9 cellular contexts compared by ENCODE assay signal in the genomic region with DNA sequence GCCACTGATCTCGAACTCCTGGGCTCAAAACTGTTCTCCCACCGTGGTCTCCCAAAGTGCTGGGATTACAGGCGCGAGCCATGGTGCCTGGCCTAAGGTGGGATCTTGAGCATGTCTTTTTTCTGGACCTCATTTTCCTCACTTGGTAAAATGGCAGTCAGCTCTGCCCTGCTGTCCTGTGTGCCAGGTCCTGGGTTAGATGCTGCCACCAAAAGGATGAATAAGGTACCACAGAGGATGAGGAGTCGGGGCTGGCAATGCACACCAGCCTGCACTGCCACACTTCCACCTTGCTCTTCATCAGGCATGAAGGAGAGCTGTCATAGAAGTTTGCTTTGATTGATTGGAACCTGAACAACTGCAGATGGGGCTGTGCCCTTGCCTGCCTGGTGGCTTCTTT. TPM values are rescaled to one million over a fixed set of nuclear protein-coding genes. Genes with fewer than 3 reads are reported as not detected.
DNase-seq lines count a peak whose midpoint lies in the region; FAIRE-seq and TF ChIP-seq lines count a peak whose summit lies in the region.
"Had no signal": no experiment of that assay in that cellular context is flagged by ENCODE, and none has a peak within 500 bp of the region (broad histone marks: within the 10 kb centered on the region; RNA-seq: fewer than 3 reads in every experiment).

No MANE protein-coding gene starts in this region.

- no peak overlapping the region for H3K4me3 Mint-ChIP-seq in neural crest cell

- no peaks in the 10 kb centered on the region for H3K27me3 ChIP-seq in brain microvascular endothelial cell (replicated peaks)

- no peak overlapping the region for H3K27ac ChIP-seq in brain microvascular endothelial cell

- H3K4me1 Mint-ChIP-seq in neural crest cell, result no peaks in the 10 kb centered on the region

- in situ Hi-C loops in brain microvascular endothelial cell (cut with HindIII; ENCODE audit: low pct_ligation_motif_present, low sequenced_read_pairs), result no loop called here

- no peaks in the 10 kb centered on the region for H3K27me3 Mint-ChIP-seq in neural crest cell (ENCODE audit: low read depth)

- H3K4me3 ChIP-seq in GM12865 (ENCODE audit: low read depth, low read length) (no peak overlapping the region), brain microvascular endothelial cell (ENCODE audit: low read depth, low read length) (no peak overlapping the region)

- no peaks in the 10 kb centered on the region for H3K36me3 Mint-ChIP-seq in neural crest cell (ENCODE audit: low read depth)

- FAIRE-seq in RCC 7860 (lab: Jason Lieb, UNC), result no peak

- peak; percentile 39 for TF ChIP-seq CTCF in GM12865 (IDR thresholded peaks at IDR 0.05; ENCODE audit: insufficient read depth, low read depth, low read length, missing control alignments)
- peak; percentile 32; the same call in 1 of the 2 replicates for TF ChIP-seq CTCF in LNCAP (IDR thresholded peaks at IDR 0.05)
- TF ChIP-seq CTCF in brain microvascular endothelial cell (IDR thresholded peaks at IDR 0.05; ENCODE audit: low read depth, low read length, missing control alignments), result peak; percentile 48
- TF ChIP-seq CTCF in neural crest cell (conservative IDR thresholded peaks at IDR 0.05), result peak; percentile 23

- DNase-seq in GM12865 (ENCODE audit: low read depth) (peak; percentile 63), brain microvascular endothelial cell (no peak), neural crest cell (ENCODE audit: low read depth, low spot score) (no peak), RCC 7860 (ENCODE audit: low spot score) (no peak), ecto neural progenitor cell (ENCODE audit: low spot score) (no peak), COLO829 (ENCODE audit: low spot score) (no peak)
- DNase-seq in effector CD4-positive, alpha-beta T cell, result no peak

- no peak overlapping the region for H3K27ac Mint-ChIP-seq in neural crest cell (ENCODE audit: unreplicated experiment)

- no peaks in the 10 kb centered on the region for H3K9me3 Mint-ChIP-seq in neural crest cell

- H3K36me3 ChIP-seq in brain microvascular endothelial cell (replicated peaks), result peaks cover 9% of the 10 kb centered on the region

RNA-seq across cellular contexts. Expression of gene ACO2, which starts 32.3 kb away (rescaled TPM):
- 71.6 and 80.6 TPM in 2 replicates for total RNA-seq in neural crest cell

RNA-seq across cellular contexts. Expression of gene PHF5A, which starts 32.7 kb away (rescaled TPM):
- 81.8 and 88.9 TPM in 2 replicates for total RNA-seq in neural crest cell

RNA-seq across cellular contexts. Expression of gene POLR3H, which starts 43.1 kb away (rescaled TPM):
- 54.0 and 55.5 TPM in 2 replicates for total RNA-seq in neural crest cell

RNA-seq across cellular contexts. Expression of gene TOB2, which starts 54.6 kb away (rescaled TPM):
- total RNA-seq in neural crest cell, result 47.7 and 50.8 TPM in 2 replicates

RNA-seq across cellular contexts. Expression of gene CSDC2, which starts 59.6 kb away (rescaled TPM):
- total RNA-seq in neural crest cell, result 0.75 and 0.98 TPM in 2 replicates
- total RNA-seq: pulmonary artery endothelial cell had no signal
